1 cellular context compared by ENCODE assay signal in the genomic region with DNA sequence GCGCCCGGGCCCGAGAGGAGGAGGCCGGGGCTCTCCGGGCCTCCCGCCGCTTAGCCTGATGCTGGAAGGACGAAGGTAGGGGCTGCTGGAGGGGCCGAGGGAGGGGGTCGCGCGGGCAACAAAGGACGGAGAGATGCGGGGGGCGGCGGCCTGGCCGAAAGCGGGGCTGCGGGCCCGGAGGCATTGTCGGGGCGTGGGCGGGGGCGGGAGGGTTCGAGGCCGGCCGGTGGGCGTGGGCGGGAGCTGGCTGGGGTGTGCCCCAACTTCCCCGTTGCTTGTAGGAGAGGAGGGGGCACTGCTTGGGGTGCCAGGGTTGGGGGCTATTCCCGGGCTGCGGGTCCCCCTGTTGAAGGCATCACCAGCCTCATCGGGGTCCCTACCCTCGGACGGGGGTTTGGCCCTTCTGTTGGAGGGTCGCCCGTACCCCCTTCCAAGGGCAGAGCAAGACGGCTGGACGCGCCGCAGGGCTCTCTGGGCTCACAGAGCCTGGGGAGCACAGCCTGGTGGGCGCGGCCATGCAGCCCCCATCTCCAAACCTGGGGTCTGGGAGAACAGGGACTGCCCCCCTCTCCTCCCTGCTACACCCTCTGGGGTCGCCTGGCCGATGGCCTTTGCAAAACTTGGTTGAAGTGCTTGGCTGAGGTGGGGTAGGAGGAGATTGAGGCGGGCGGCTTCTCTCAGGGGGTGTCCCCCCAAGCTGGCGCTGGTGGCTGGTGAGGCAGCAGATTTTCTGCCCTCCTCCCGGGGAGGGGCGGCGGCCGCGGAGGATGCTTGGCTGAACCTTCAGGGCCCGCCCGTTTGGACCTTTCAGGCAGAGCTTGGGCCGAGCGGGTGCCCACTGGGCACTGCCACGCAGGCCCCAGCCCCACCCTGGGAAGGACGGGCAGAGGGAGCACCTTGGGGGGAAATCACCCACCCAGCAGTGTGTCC.
A peak's percentile ranks its signal among the peaks of the same experiment; 100 is the strongest.
TF ChIP-seq lines count a peak whose summit lies in the region.

No MANE protein-coding gene starts in this region.

TF ChIP-seq in HepG2, 621 proteins besides CTCF, POLR2A, EP300 and RAD21 (continued from another document and continues in another):
- no peak for TF ChIP-seq SNAPC4 (CRISPR knock-in tag; IDR thresholded peaks at IDR 0.05)
- TF ChIP-seq ZFP82 (CRISPR knock-in tag; IDR thresholded peaks at IDR 0.05; ENCODE audit: borderline replicate concordance) = no peak
- no peak for TF ChIP-seq AHR (CRISPR knock-in tag; IDR thresholded peaks at IDR 0.05)
- no peak for TF ChIP-seq ARHGAP35 (CRISPR knock-in tag; IDR thresholded peaks at IDR 0.05; ENCODE audit: borderline replicate concordance)
- TF ChIP-seq ZNF7 (CRISPR knock-in tag; IDR thresholded peaks at IDR 0.05) = no peak
- TF ChIP-seq AKAP8 (CRISPR knock-in tag; IDR thresholded peaks at IDR 0.05) = no peak
- TF ChIP-seq SAP130 (CRISPR knock-in tag; IDR thresholded peaks at IDR 0.05; ENCODE audit: low read depth) = no peak; the same call in none of the 2 replicates
- TF ChIP-seq, protein P1, sequence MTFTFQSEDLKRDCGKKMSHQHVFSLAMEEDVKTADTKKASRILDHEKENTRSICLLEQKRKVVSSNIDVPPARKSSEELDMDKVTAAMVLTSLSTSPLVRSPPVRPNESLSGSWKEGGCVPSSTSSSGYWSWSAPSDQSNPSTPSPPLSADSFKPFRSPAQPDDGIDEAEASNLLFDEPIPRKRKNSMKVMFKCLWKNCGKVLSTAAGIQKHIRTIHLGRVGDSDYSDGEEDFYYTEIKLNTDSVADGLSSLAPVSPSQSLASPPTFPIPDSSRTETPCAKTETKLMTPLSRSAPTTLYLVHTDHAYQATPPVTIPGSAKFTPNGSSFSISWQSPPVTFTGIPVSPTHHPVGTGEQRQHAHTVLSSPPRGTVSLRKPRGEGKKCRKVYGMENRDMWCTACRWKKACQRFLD (CRISPR knock-in tag; IDR thresholded peaks at IDR 0.05; ENCODE audit: borderline replicate concordance) = no peak
- TF ChIP-seq, protein P2, sequence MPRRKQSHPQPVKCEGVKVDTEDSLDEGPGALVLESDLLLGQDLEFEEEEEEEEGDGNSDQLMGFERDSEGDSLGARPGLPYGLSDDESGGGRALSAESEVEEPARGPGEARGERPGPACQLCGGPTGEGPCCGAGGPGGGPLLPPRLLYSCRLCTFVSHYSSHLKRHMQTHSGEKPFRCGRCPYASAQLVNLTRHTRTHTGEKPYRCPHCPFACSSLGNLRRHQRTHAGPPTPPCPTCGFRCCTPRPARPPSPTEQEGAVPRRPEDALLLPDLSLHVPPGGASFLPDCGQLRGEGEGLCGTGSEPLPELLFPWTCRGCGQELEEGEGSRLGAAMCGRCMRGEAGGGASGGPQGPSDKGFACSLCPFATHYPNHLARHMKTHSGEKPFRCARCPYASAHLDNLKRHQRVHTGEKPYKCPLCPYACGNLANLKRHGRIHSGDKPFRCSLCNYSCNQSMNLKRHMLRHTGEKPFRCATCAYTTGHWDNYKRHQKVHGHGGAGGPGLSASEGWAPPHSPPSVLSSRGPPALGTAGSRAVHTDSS (CRISPR knock-in tag; conservative IDR thresholded peaks at IDR 0.05) = no peak
- TF ChIP-seq HNRNPL (IDR thresholded peaks at IDR 0.05; ENCODE audit: low read depth, low read length) = peak; percentile 99
- no peak for TF ChIP-seq ZBTB40 (IDR thresholded peaks at IDR 0.05)
- no peak for TF ChIP-seq ZBTB40 (CRISPR knock-in tag; IDR thresholded peaks at IDR 0.05)
- no peak for TF ChIP-seq TCF12 (IDR thresholded peaks at IDR 0.05)
- TF ChIP-seq TCF12 (CRISPR knock-in tag; IDR thresholded peaks at IDR 0.05) = no peak
- TF ChIP-seq AHDC1 (CRISPR knock-in tag; IDR thresholded peaks at IDR 0.05; ENCODE audit: borderline replicate concordance) = no peak
- TF ChIP-seq ZFP62 (CRISPR knock-in tag; IDR thresholded peaks at IDR 0.05) = no peak
- TF ChIP-seq, protein P3, sequence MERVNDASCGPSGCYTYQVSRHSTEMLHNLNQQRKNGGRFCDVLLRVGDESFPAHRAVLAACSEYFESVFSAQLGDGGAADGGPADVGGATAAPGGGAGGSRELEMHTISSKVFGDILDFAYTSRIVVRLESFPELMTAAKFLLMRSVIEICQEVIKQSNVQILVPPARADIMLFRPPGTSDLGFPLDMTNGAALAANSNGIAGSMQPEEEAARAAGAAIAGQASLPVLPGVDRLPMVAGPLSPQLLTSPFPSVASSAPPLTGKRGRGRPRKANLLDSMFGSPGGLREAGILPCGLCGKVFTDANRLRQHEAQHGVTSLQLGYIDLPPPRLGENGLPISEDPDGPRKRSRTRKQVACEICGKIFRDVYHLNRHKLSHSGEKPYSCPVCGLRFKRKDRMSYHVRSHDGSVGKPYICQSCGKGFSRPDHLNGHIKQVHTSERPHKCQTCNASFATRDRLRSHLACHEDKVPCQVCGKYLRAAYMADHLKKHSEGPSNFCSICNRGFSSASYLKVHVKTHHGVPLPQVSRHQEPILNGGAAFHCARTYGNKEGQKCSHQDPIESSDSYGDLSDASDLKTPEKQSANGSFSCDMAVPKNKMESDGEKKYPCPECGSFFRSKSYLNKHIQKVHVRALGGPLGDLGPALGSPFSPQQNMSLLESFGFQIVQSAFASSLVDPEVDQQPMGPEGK (CRISPR knock-in tag; IDR thresholded peaks at IDR 0.05) = peak; percentile 72
- TF ChIP-seq LBX2 (CRISPR knock-in tag; IDR thresholded peaks at IDR 0.05; ENCODE audit: borderline replicate concordance) = no peak
